In the genomic region with DNA sequence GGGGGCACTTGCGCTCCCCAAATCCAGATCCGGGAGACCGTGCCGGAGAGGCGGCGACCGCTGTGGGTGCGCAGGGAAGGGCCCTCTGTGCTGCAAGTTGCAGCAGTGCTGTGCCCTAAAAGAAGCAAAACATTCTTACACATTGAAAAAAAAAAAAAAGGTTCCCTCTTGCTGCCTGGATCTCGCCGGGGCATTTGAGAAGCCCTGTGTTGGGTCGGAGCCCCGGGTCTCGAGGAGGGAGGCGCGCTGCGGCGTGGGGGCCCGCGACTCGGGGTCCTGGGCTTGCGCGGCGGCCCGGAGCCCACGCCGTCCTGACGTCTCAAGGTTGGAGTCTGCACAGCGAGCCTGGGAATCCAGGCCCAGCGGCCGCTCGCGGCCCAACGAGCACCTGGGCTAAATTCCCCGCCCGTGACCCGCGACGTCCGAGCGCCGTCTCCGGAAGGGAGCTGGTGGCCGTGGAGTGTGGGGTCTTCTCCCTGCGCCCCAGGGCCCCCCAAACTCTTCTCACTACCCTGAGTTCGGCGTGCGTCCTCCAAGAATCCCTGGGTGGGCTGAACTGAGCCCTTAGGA, we compare ENCODE assay signal across 8 cellular contexts. TPM values are rescaled to one million over a fixed set of nuclear protein-coding genes. Genes with fewer than 3 reads are reported as not detected.
DNase-seq lines count a peak whose midpoint lies in the region; ATAC-seq and TF ChIP-seq lines count a peak whose summit lies in the region.

No MANE protein-coding gene starts in this region.

- H3K4me3 Mint-ChIP-seq in memory B cell, result peak overlapping the region; percentile 66

- no peak for DNase-seq in AG04450 (ENCODE audit: low read depth, low spot score)
- no peak for DNase-seq in coronary artery (ENCODE audit: low spot score)
- no peak for DNase-seq in memory B cell (ENCODE audit: low spot score in 2 of 2)
- DNase-seq in upper lobe of right lung, result peak; percentile 73
- DNase-seq in NCI-H1694 (lab: John Stamatoyannopoulos, UW), result no peak

- H3K27ac ChIP-seq in AG04450 (ENCODE audit: low read depth, low read length), result peak overlapping the region; percentile 77
- H3K27ac ChIP-seq in coronary artery, result peak overlapping the region; percentile 96 to 100
- H3K27ac ChIP-seq in upper lobe of right lung, result peak overlapping the region; percentile 91

- H3K4me1 Mint-ChIP-seq in memory B cell, result no peaks in the 10 kb centered on the region

- POLR2A ChIA-PET in AG04450 (lab: Yijun Ruan, JAX), result no interaction called here

- intact Hi-C loops in upper lobe of right lung (cut with DNase I), result no loop called here

- peaks cover 4% of the 10 kb centered on the region; the same call in 1 of the 2 replicates for H3K9me3 ChIP-seq in AG04450 (ENCODE audit: control insufficient read depth, insufficient read depth, low read length)
- no peaks in the 10 kb centered on the region for H3K9me3 ChIP-seq in upper lobe of right lung

- CTCF ChIA-PET in AG04450 (lab: Charles Lee), result interaction anchor here (0.6 to 0.8 kb wide), 6 partner anchors 10 to 303 kb away, joined by 3 to 6 read pairs (median 4); no protein-coding TSS in a partner anchor

- H3K27me3 Mint-ChIP-seq in memory B cell, result peaks cover 12% of the 10 kb centered on the region

- H3K9me3 Mint-ChIP-seq in memory B cell, result peaks cover 1% of the 10 kb centered on the region

- no peaks in the 10 kb centered on the region for H3K36me3 ChIP-seq in upper lobe of right lung

- TF ChIP-seq CTCF in AG04450 (IDR thresholded peaks at IDR 0.05; ENCODE audit: low read depth, low read length) (peak; percentile 50), coronary artery (IDR thresholded peaks at IDR 0.05) (peak; percentile 26), upper lobe of right lung (IDR thresholded peaks at IDR 0.05) (peak; percentile 1)

- no peak overlapping the region for H3K27ac Mint-ChIP-seq in memory B cell

- no peaks in the 10 kb centered on the region for H3K36me3 Mint-ChIP-seq in memory B cell

- peaks cover 20% of the 10 kb centered on the region for H3K4me1 ChIP-seq in upper lobe of right lung

- peak overlapping the region; percentile 71 for H3K4me3 ChIP-seq in AG04450 (ENCODE audit: low read depth, low read length)
- H3K4me3 ChIP-seq in coronary artery, result peak overlapping the region; percentile 99
- peak overlapping the region; percentile 71 for H3K4me3 ChIP-seq in upper lobe of right lung

- ATAC-seq in HG03432 (IDR thresholded peaks at IDR 0.05; ENCODE audit: unreplicated experiment), result peak; percentile 38
- ATAC-seq in memory B cell (ENCODE audit: low read depth), result no peak
- peak; percentile 1 for ATAC-seq in upper lobe of right lung
- ATAC-seq in GM19397 (IDR thresholded peaks at IDR 0.05; ENCODE audit: unreplicated experiment), result no peak
- ATAC-seq in HG03460 (IDR thresholded peaks at IDR 0.05; ENCODE audit: unreplicated experiment), result no peak

- H3K27me3 ChIP-seq in AG04450 (ENCODE audit: control insufficient read depth, insufficient read depth, low read length) (no peaks in the 10 kb centered on the region), upper lobe of right lung (no peaks in the 10 kb centered on the region)

RNA-seq across cellular contexts. Expression of gene CTBP2, which starts 1.3 kb away (rescaled TPM):
- 52.5 and 64.0 TPM in 2 replicates for polyA plus RNA-seq in AG04450 (2011; rRNA removed)
- 99.5 and 105 TPM in 2 replicates for polyA minus RNA-seq in AG04450 (2011; rRNA and poly(A)+ RNA removed)
- 66.7 TPM for total RNA-seq in upper lobe of right lung

Comparison
In these comparisons a context has a peak if more than half of its experiments do, and no peak if none do; other contexts are left out.
1. ATAC-seq: peak in HG03432 (single experiment) and upper lobe of right lung (single experiment); none in memory B cell (single experiment), GM19397 (single experiment) and HG03460 (single experiment).
2. Peak in every context shown above with its lines, with median percentiles within 50 percentile points of each other: H3K27ac ChIP-seq, H3K4me3 ChIP-seq and CTCF ChIP-seq.